ENCODE assay signal across 15 cellular contexts in the genomic region with DNA sequence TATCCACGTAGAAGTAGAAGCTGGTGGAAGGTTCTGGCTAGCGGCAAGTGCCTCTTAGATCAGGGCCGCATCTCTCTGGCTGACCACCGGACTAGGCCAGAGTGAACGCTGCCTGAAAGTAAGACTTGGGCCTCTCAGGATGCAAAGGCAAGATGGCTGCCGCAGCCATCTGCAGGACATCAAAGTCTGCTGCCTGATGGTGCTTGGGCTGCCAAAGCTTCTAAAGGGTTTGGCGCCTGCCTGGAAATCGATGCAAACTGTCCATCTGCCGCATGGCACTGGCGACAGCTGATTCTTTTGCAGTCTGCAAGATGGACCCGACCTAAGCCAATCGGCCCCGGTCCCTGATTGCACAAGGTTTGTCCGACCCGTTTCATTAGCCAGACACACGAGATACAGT.
DNase-seq lines count a peak whose midpoint lies in the region; ATAC-seq and TF ChIP-seq lines count a peak whose summit lies in the region.
"Had no signal": no experiment of that assay in that cellular context is flagged by ENCODE, and none has a peak within 500 bp of the region (broad histone marks: within the 10 kb centered on the region; RNA-seq: fewer than 3 reads in every experiment).

No MANE protein-coding gene starts in this region.

- H3K27me3 Mint-ChIP-seq in activated CD4-positive, alpha-beta T cell treated with anti-CD3 and anti-CD28 coated beads, Interleukin-2, amount 10 ng/mL, durations not matched to agents 24 days and 14 days: peaks cover 18% of the 10 kb centered on the region
- peaks cover 14% of the 10 kb centered on the region for H3K27me3 Mint-ChIP-seq in activated CD4-positive, alpha-beta T cell treated with anti-CD3 and anti-CD28 coated beads for 36 hours
- H3K27me3 Mint-ChIP-seq in Caco-2 (ENCODE audit: insufficient read depth, unreplicated experiment): no peaks in the 10 kb centered on the region
- peaks cover 0 to 3% of the 10 kb centered on the region in 2 donors for H3K27me3 Mint-ChIP-seq in stimulated activated naive B cell treated with anti-CD40 and anti-IgM and Interleukin-4, amounts not matched to agents 10 μg/mL and 1 μg/mL and 100 μg/mL, for 72 hours

- H3K27me3 ChIP-seq in lower lobe of right lung (ENCODE audit: low read depth) (no peaks in the 10 kb centered on the region), Caco-2 (replicated peaks; ENCODE audit: control insufficient read depth, insufficient read depth, low read length) (no peaks in the 10 kb centered on the region)

- no TSS peak for BruUV-seq in Caco-2 (replicated peaks; lab: Mats Ljungman, UMichigan)

- H3K4me1 ChIP-seq in lower lobe of right lung (no peaks in the 10 kb centered on the region), Caco-2 (no peaks in the 10 kb centered on the region)
- H3K4me1 ChIP-seq: A549 had no signal

- H3K9me3 ChIP-seq in lower lobe of right lung (no peaks in the 10 kb centered on the region), Caco-2 (no peaks in the 10 kb centered on the region)
- H3K9me3 ChIP-seq: A549 had no signal

- POLR2A ChIA-PET in activated CD4-positive, alpha-beta T cell treated with anti-CD3 and anti-CD28 coated beads for 36 hours (lab: Charles Lee): no interaction called here
- POLR2A ChIA-PET in Caco-2 (lab: Charles Lee): no interaction called here

- H3K9me3 Mint-ChIP-seq in activated CD4-positive, alpha-beta T cell treated with anti-CD3 and anti-CD28 coated beads, Interleukin-2, amount 10 ng/mL, durations not matched to agents 24 days and 14 days: no peaks in the 10 kb centered on the region
- H3K9me3 Mint-ChIP-seq in activated CD4-positive, alpha-beta T cell treated with anti-CD3 and anti-CD28 coated beads for 36 hours (ENCODE audit: low read depth): no peaks in the 10 kb centered on the region
- no peaks in the 10 kb centered on the region for H3K9me3 Mint-ChIP-seq in Caco-2 (ENCODE audit: unreplicated experiment)
- H3K9me3 Mint-ChIP-seq in stimulated activated naive B cell treated with anti-CD40 and anti-IgM and Interleukin-4, amounts not matched to agents 10 μg/mL and 1 μg/mL and 100 μg/mL, for 72 hours: no peaks in the 10 kb centered on the region
- H3K9me3 Mint-ChIP-seq: CD8-positive, alpha-beta T cell; GM23338 had no signal

- CTCF ChIA-PET in activated CD4-positive, alpha-beta T cell treated with anti-CD3 and anti-CD28 coated beads for 36 hours (lab: Charles Lee): interaction anchor here (1.4 to 1.5 kb wide), 2 partner anchors 31 to 40 kb away, joined by 3 to 4 read pairs; no protein-coding TSS in a partner anchor
- CTCF ChIA-PET in Caco-2 (lab: Charles Lee): interaction anchor here (0.6 kb wide), 1 partner anchor 14 kb away, joined by 3 read pairs; no protein-coding TSS in a partner anchor

- H3K36me3 ChIP-seq in lower lobe of right lung: no peaks in the 10 kb centered on the region
- H3K36me3 ChIP-seq in Caco-2 (ENCODE audit: control insufficient read depth, insufficient read depth, low read length): no peaks in the 10 kb centered on the region

- no peak overlapping the region for H3K4me3 ChIP-seq in lower lobe of right lung
- no peak overlapping the region for H3K4me3 ChIP-seq in Caco-2 (ENCODE audit: low read depth, low read length)
- H3K4me3 ChIP-seq: A549, GM23338 had no signal

- H3K36me3 Mint-ChIP-seq in activated CD4-positive, alpha-beta T cell treated with anti-CD3 and anti-CD28 coated beads, Interleukin-2, amount 10 ng/mL, durations not matched to agents 24 days and 14 days (ENCODE audit: low read depth): no peaks in the 10 kb centered on the region
- H3K36me3 Mint-ChIP-seq in activated CD4-positive, alpha-beta T cell treated with anti-CD3 and anti-CD28 coated beads for 36 hours (ENCODE audit: low read depth): no peaks in the 10 kb centered on the region
- H3K36me3 Mint-ChIP-seq in Caco-2 (ENCODE audit: insufficient read depth, unreplicated experiment): no peaks in the 10 kb centered on the region
- no peaks in the 10 kb centered on the region for H3K36me3 Mint-ChIP-seq in stimulated activated naive B cell treated with anti-CD40 and anti-IgM and Interleukin-4, amounts not matched to agents 10 μg/mL and 1 μg/mL and 100 μg/mL, for 72 hours
- H3K36me3 Mint-ChIP-seq: CD8-positive, alpha-beta T cell had no signal

- H3K27ac Mint-ChIP-seq in activated CD4-positive, alpha-beta T cell treated with anti-CD3 and anti-CD28 coated beads, Interleukin-2, amount 10 ng/mL, durations not matched to agents 24 days and 14 days: no peak overlapping the region
- H3K27ac Mint-ChIP-seq in activated CD4-positive, alpha-beta T cell treated with anti-CD3 and anti-CD28 coated beads for 36 hours: no peak overlapping the region
- H3K27ac Mint-ChIP-seq in Caco-2 (ENCODE audit: unreplicated experiment): no peak overlapping the region
- no peak overlapping the region for H3K27ac Mint-ChIP-seq in stimulated activated naive B cell treated with anti-CD40 and anti-IgM and Interleukin-4, amounts not matched to agents 10 μg/mL and 1 μg/mL and 100 μg/mL, for 72 hours
- H3K27ac Mint-ChIP-seq: CD8-positive, alpha-beta T cell; GM23338 had no signal

- no peak for TF ChIP-seq CTCF in lower lobe of right lung (IDR thresholded peaks at IDR 0.05)
- no peak for TF ChIP-seq CTCF in Caco-2 (IDR thresholded peaks at IDR 0.05; ENCODE audit: insufficient read depth in 1 of 2, low read depth in 1 of 2, low read length in 1 of 2, severe bottlenecking in 1 of 2, unreplicated experiment in 1 of 2)

- no peak for ATAC-seq in activated CD4-positive, alpha-beta T cell treated with anti-CD3 and anti-CD28 coated beads for 36 hours
- no peak for ATAC-seq in lower lobe of right lung
- no peak for ATAC-seq in stimulated activated naive B cell treated with anti-CD40 and anti-IgM and Interleukin-4, amounts not matched to agents 10 μg/mL and 1 μg/mL and 100 μg/mL, for 72 hours (replicated peaks)
- ATAC-seq: A549; CD8-positive, alpha-beta T cell; GM23338 had no signal

- intact Hi-C loops in activated CD4-positive, alpha-beta T cell treated with anti-CD3 and anti-CD28 coated beads, Interleukin-2, amount 10 ng/mL, durations not matched to agents 24 days and 14 days (cut with micrococcal nuclease): no loop called here
- intact Hi-C loops in activated CD4-positive, alpha-beta T cell treated with anti-CD3 and anti-CD28 coated beads for 36 hours (cut with DNase I, micrococcal nuclease): no loop called here
- intact Hi-C loops in lower lobe of right lung (cut with DNase I): no loop called here
- intact Hi-C loops in Caco-2 (cut with micrococcal nuclease; ENCODE audit: unreplicated experiment): no loop called here

- no peak overlapping the region for H3K27ac ChIP-seq in lower lobe of right lung
- H3K27ac ChIP-seq: 22Rv1, A549, HL-60 had no signal

- DNase-seq in activated CD4-positive, alpha-beta T cell treated with anti-CD3 and anti-CD28 coated beads, Interleukin-2, amount 10 ng/mL, durations not matched to agents 24 days and 14 days: peak; percentile 34
- no peak for DNase-seq in activated CD4-positive, alpha-beta T cell treated with anti-CD3 and anti-CD28 coated beads for 36 hours
- DNase-seq in MV-4-11 (lab: John Stamatoyannopoulos, UW): peak; percentile 88
- peak; percentile 41 for DNase-seq in lower lobe of right lung
- no peak for DNase-seq in Caco-2
- DNase-seq in NCI-H1417 treated with DMSO at 0.1 percent for 48 hours (lab: John Stamatoyannopoulos, UW): no peak
- no peak for DNase-seq in stimulated activated naive B cell treated with anti-CD40 and anti-IgM and Interleukin-4, amounts not matched to agents 10 μg/mL and 1 μg/mL and 100 μg/mL, for 72 hours
- DNase-seq: AML-193; CD8-positive, alpha-beta T cell; GF-D8; HCEC 1CT had no signal

- H3K4me3 Mint-ChIP-seq in activated CD4-positive, alpha-beta T cell treated with anti-CD3 and anti-CD28 coated beads, Interleukin-2, amount 10 ng/mL, durations not matched to agents 24 days and 14 days: no peak overlapping the region
- H3K4me3 Mint-ChIP-seq in activated CD4-positive, alpha-beta T cell treated with anti-CD3 and anti-CD28 coated beads for 36 hours: no peak overlapping the region
- H3K4me3 Mint-ChIP-seq in Caco-2 (ENCODE audit: unreplicated experiment): no peak overlapping the region
- no peak overlapping the region for H3K4me3 Mint-ChIP-seq in stimulated activated naive B cell treated with anti-CD40 and anti-IgM and Interleukin-4, amounts not matched to agents 10 μg/mL and 1 μg/mL and 100 μg/mL, for 72 hours
- H3K4me3 Mint-ChIP-seq: CD8-positive, alpha-beta T cell; GM23338 had no signal

- H3K4me1 Mint-ChIP-seq in activated CD4-positive, alpha-beta T cell treated with anti-CD3 and anti-CD28 coated beads, Interleukin-2, amount 10 ng/mL, durations not matched to agents 24 days and 14 days: no peaks in the 10 kb centered on the region
- H3K4me1 Mint-ChIP-seq in activated CD4-positive, alpha-beta T cell treated with anti-CD3 and anti-CD28 coated beads for 36 hours: no peaks in the 10 kb centered on the region
- H3K4me1 Mint-ChIP-seq in Caco-2 (ENCODE audit: low read depth, unreplicated experiment): no peaks in the 10 kb centered on the region
- H3K4me1 Mint-ChIP-seq in stimulated activated naive B cell treated with anti-CD40 and anti-IgM and Interleukin-4, amounts not matched to agents 10 μg/mL and 1 μg/mL and 100 μg/mL, for 72 hours: peaks cover 4 to 5% of the 10 kb centered on the region in 2 donors
- H3K4me1 Mint-ChIP-seq: GM23338 had no signal

Comparison
In these comparisons a context has a peak if more than half of its experiments do, and no peak if none do; other contexts are left out.
1. DNase-seq: peak in activated CD4-positive, alpha-beta T cell treated with anti-CD3 and anti-CD28 coated beads, Interleukin-2, amount 10 ng/mL, durations not matched to agents 24 days and 14 days (single experiment), MV-4-11 (single experiment) and lower lobe of right lung (single experiment); none in activated CD4-positive, alpha-beta T cell treated with anti-CD3 and anti-CD28 coated beads for 36 hours (single experiment), Caco-2 (0 of 2), NCI-H1417 treated with DMSO at 0.1 percent for 48 hours (single experiment) and stimulated activated naive B cell treated with anti-CD40 and anti-IgM and Interleukin-4, amounts not matched to agents 10 μg/mL and 1 μg/mL and 100 μg/mL, for 72 hours (single experiment).